ENCODE assay signal across 5 cellular contexts in the genomic region with DNA sequence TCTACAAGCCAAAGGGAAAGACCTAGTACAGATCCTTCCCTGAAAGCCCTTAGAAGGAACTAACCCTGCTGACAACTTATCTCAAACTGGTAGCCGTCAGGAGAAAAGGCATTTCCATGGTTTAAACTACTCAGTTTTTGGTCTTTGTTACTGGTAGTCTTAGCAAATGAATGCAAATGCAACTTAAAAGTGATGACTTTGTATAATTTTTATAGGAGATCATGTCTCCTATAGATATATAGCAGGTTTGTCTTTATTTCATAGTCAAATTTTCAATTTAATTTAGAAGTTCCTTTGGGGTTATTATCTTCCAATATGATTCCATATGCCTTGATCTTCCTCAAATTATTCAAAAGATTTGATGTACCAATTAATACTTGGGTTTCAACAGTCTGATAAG.
"Had no signal": no experiment of that assay in that cellular context is flagged by ENCODE, and none has a peak within 500 bp of the region (broad histone marks: within the 10 kb centered on the region; RNA-seq: fewer than 3 reads in every experiment).

No MANE protein-coding gene starts in this region.

- H3K4me2 ChIP-seq: KMS-11 had no signal

- H3K9ac ChIP-seq: KMS-11 had no signal

- DNase-seq: KBM-7, KG1 had no signal

- FAIRE-seq: HTR-8/SVneo had no signal

- H3K27ac ChIP-seq: HL-60, KMS-11 had no signal
